1 cellular context compared by ENCODE assay signal in genomic region chr10:77926566-77927342, GRCh38.
TF ChIP-seq lines count a peak whose summit lies in the region.

Gene DLG5, minus strand, starts transcription at chr10:77926755. Its CDS starts 235 bp downstream, at chr10:77926520.

TF ChIP-seq in HEK293, 187 proteins besides CTCF, POLR2A, EP300 and RAD21 (continued from another document):
- TF ChIP-seq ZNF513 (tag by site-specific recombination; IDR thresholded peaks at IDR 0.05), result peak; percentile 31; the same call in 1 of the 2 replicates
- TF ChIP-seq SP2 (tag by site-specific recombination; IDR thresholded peaks at IDR 0.05), result 0 out of 2 replicates have a peak, but pooled peaks have one; percentile 19
- TF ChIP-seq IKZF3 (tag by site-specific recombination; IDR thresholded peaks at IDR 0.05), result peak; percentile 41; the same call in 1 of the 2 replicates
